Comparison of ENCODE assay signal across 23 cellular contexts in genomic region chr10:79282388-79282787, GRCh38.
A peak's percentile ranks its signal among the peaks of the same experiment; 100 is the strongest.
DNase-seq lines count a peak whose midpoint lies in the region; ATAC-seq and TF ChIP-seq lines count a peak whose summit lies in the region.
"Had no signal": no experiment of that assay in that cellular context is flagged by ENCODE, and none has a peak within 500 bp of the region (broad histone marks: within the 10 kb centered on the region; RNA-seq: fewer than 3 reads in every experiment).

No MANE protein-coding gene starts in this region.

- H3K27ac Mint-ChIP-seq in activated naive CD8-positive, alpha-beta T cell = peak overlapping the region; percentile 34
- H3K27ac Mint-ChIP-seq in activated naive CD8-positive, alpha-beta T cell treated with anti-CD3 and anti-CD28 coated beads for 36 hours = no peak overlapping the region
- H3K27ac Mint-ChIP-seq in stimulated activated naive B cell treated with anti-CD40 and anti-IgM and Interleukin-4, amounts not matched to agents 10 μg/mL and 1 μg/mL and 100 μg/mL, for 72 hours = peak overlapping the region; percentile 65
- H3K27ac Mint-ChIP-seq: activated naive CD8-positive, alpha-beta T cell treated with anti-CD3 and anti-CD28 coated beads, Interleukin-2, amount 50 U/mL, for 24 hours had no signal

- WGBS in thyroid gland, 2 donors = 84 to 92% methylated on average over 10 to 11 of the region's 11 CpGs

- intact Hi-C loops in lower lobe of right lung (cut with DNase I) = no loop called here
- intact Hi-C loops in thyroid gland (cut with DNase I) = no loop called here

- no peaks in the 10 kb centered on the region for H3K27me3 Mint-ChIP-seq in activated naive CD8-positive, alpha-beta T cell
- H3K27me3 Mint-ChIP-seq in activated naive CD8-positive, alpha-beta T cell treated with anti-CD3 and anti-CD28 coated beads for 36 hours = no peaks in the 10 kb centered on the region
- H3K27me3 Mint-ChIP-seq in stimulated activated naive B cell treated with anti-CD40 and anti-IgM and Interleukin-4, amounts not matched to agents 10 μg/mL and 1 μg/mL and 100 μg/mL, for 72 hours = no peaks in the 10 kb centered on the region
- H3K27me3 Mint-ChIP-seq: activated naive CD8-positive, alpha-beta T cell treated with anti-CD3 and anti-CD28 coated beads, Interleukin-2, amount 50 U/mL, for 24 hours; natural killer cell treated with Interleukin-12 subunit alpha and Interleukin-12 subunit beta and Interleukin-15 and Interleukin-18, amount 100 ng/mL, for 72 hours had no signal

- TF ChIP-seq POLR2A in thyroid gland (IDR thresholded peaks at IDR 0.05) = no peak

- peaks cover 9% of the 10 kb centered on the region for H3K36me3 Mint-ChIP-seq in activated naive CD8-positive, alpha-beta T cell
- H3K36me3 Mint-ChIP-seq in activated naive CD8-positive, alpha-beta T cell treated with anti-CD3 and anti-CD28 coated beads for 36 hours = peaks cover 20% of the 10 kb centered on the region
- peaks cover 62 to 83% of the 10 kb centered on the region in 2 donors for H3K36me3 Mint-ChIP-seq in stimulated activated naive B cell treated with anti-CD40 and anti-IgM and Interleukin-4, amounts not matched to agents 10 μg/mL and 1 μg/mL and 100 μg/mL, for 72 hours
- H3K36me3 Mint-ChIP-seq: natural killer cell treated with Interleukin-12 subunit alpha and Interleukin-12 subunit beta and Interleukin-15 and Interleukin-18, amount 100 ng/mL, for 72 hours had no signal

- no peak for ATAC-seq in lower lobe of right lung
- ATAC-seq in stimulated activated naive B cell treated with anti-CD40 and anti-IgM and Interleukin-4, amounts not matched to agents 10 μg/mL and 1 μg/mL and 100 μg/mL, for 72 hours (replicated peaks) = no peak
- ATAC-seq in HG02938 (IDR thresholded peaks at IDR 0.05; ENCODE audit: unreplicated experiment) = no peak
- ATAC-seq: activated naive CD8-positive, alpha-beta T cell treated with anti-CD3 and anti-CD28 coated beads, Interleukin-2, amount 50 U/mL, for 24 hours; gastroesophageal sphincter; natural killer cell treated with Interleukin-12 subunit alpha and Interleukin-12 subunit beta and Interleukin-15 and Interleukin-18, amount 100 ng/mL, for 72 hours; Panc1; SK-N-SH treated with all-trans-retinoic acid at 6 μM for 48 hours had no signal

- TF ChIP-seq CTCF in lower lobe of right lung (IDR thresholded peaks at IDR 0.05) (no peak), thyroid gland (IDR thresholded peaks at IDR 0.05) (no peak), WERI-Rb-1 (IDR thresholded peaks at IDR 0.05; ENCODE audit: low read depth, low read length) (no peak)

- H3K4me3 Mint-ChIP-seq in activated naive CD8-positive, alpha-beta T cell = no peak overlapping the region
- no peak overlapping the region for H3K4me3 Mint-ChIP-seq in activated naive CD8-positive, alpha-beta T cell treated with anti-CD3 and anti-CD28 coated beads for 36 hours
- no peak overlapping the region for H3K4me3 Mint-ChIP-seq in stimulated activated naive B cell treated with anti-CD40 and anti-IgM and Interleukin-4, amounts not matched to agents 10 μg/mL and 1 μg/mL and 100 μg/mL, for 72 hours
- H3K4me3 Mint-ChIP-seq: activated naive CD8-positive, alpha-beta T cell treated with anti-CD3 and anti-CD28 coated beads, Interleukin-2, amount 50 U/mL, for 24 hours; natural killer cell treated with Interleukin-12 subunit alpha and Interleukin-12 subunit beta and Interleukin-15 and Interleukin-18, amount 100 ng/mL, for 72 hours had no signal

- no peak for DNase-seq in activated naive CD8-positive, alpha-beta T cell treated with anti-CD3 and anti-CD28 coated beads for 36 hours
- DNase-seq in SK-N-DZ (ENCODE audit: low spot score) (peak; percentile 50), lower lobe of right lung (no peak), thyroid gland (no peak), WERI-Rb-1 (no peak)
- DNase-seq in stimulated activated naive B cell treated with anti-CD40 and anti-IgM and Interleukin-4, amounts not matched to agents 10 μg/mL and 1 μg/mL and 100 μg/mL, for 72 hours = no peak
- DNase-seq: activated CD4-positive, alpha-beta T cell treated with anti-CD3 and anti-CD28 coated beads for 1 hour; activated naive CD8-positive, alpha-beta T cell treated with anti-CD3 and anti-CD28 coated beads, Interleukin-2, amount 50 U/mL, for 24 hours; DMS 273 treated with DMSO at 0.1 percent for 48 hours; erythroblast; Kasumi-1; kidney glomerular epithelial cell; mesendoderm; NCI-H1105; stimulated activated CD4-positive, alpha-beta T cell treated with anti-CD3 and anti-CD28 coated beads, Interleukin-12 subunit alpha, Interleukin-12 subunit beta, amount 100 ng/mL, for 4 hours; stimulated activated CD8-positive, alpha-beta memory T cell treated with anti-CD3 and anti-CD28 coated beads, Interleukin-4, amount 100 ng/mL, for 48 hours had no signal

- H3K4me3 ChIP-seq in lower lobe of right lung = no peak overlapping the region
- H3K4me3 ChIP-seq in thyroid gland (replicated peaks in 1 of 3) = no peak overlapping the region
- no peak overlapping the region for H3K4me3 ChIP-seq in WERI-Rb-1 (ENCODE audit: low read depth, low read length)
- H3K4me3 ChIP-seq: gastroesophageal sphincter, suprapubic skin had no signal

- peaks cover 31% of the 10 kb centered on the region for H3K4me1 Mint-ChIP-seq in activated naive CD8-positive, alpha-beta T cell (ENCODE audit: low read depth)
- peaks cover 35% of the 10 kb centered on the region for H3K4me1 Mint-ChIP-seq in activated naive CD8-positive, alpha-beta T cell treated with anti-CD3 and anti-CD28 coated beads for 36 hours
- H3K4me1 Mint-ChIP-seq in stimulated activated naive B cell treated with anti-CD40 and anti-IgM and Interleukin-4, amounts not matched to agents 10 μg/mL and 1 μg/mL and 100 μg/mL, for 72 hours = peaks cover 62 to 72% of the 10 kb centered on the region in 2 donors

- no peaks in the 10 kb centered on the region for H3K27me3 ChIP-seq in lower lobe of right lung (ENCODE audit: low read depth)
- no peaks in the 10 kb centered on the region for H3K27me3 ChIP-seq in thyroid gland
- no peaks in the 10 kb centered on the region for H3K27me3 ChIP-seq in WERI-Rb-1 (ENCODE audit: insufficient read depth, low read depth, severe bottlenecking)
- H3K27me3 ChIP-seq: gastroesophageal sphincter, suprapubic skin had no signal

- H3K4me1 ChIP-seq in lower lobe of right lung = peaks cover 36% of the 10 kb centered on the region
- H3K4me1 ChIP-seq in thyroid gland = peaks cover 0 to 21% of the 10 kb centered on the region in 2 donors

- H3K36me3 ChIP-seq in lower lobe of right lung (peaks cover 78% of the 10 kb centered on the region), thyroid gland (peaks cover 16 to 23% of the 10 kb centered on the region in 2 donors), WERI-Rb-1 (peaks cover 60% of the 10 kb centered on the region)

- peak overlapping the region; percentile 11 for H3K27ac ChIP-seq in lower lobe of right lung
- no peak overlapping the region for H3K27ac ChIP-seq in thyroid gland
- H3K27ac ChIP-seq in WERI-Rb-1 = no peak overlapping the region
- H3K27ac ChIP-seq: gastroesophageal sphincter, suprapubic skin had no signal

- H3K9me3 Mint-ChIP-seq in activated naive CD8-positive, alpha-beta T cell (ENCODE audit: low read depth) = no peaks in the 10 kb centered on the region
- H3K9me3 Mint-ChIP-seq in activated naive CD8-positive, alpha-beta T cell treated with anti-CD3 and anti-CD28 coated beads for 36 hours = no peaks in the 10 kb centered on the region
- H3K9me3 Mint-ChIP-seq in stimulated activated naive B cell treated with anti-CD40 and anti-IgM and Interleukin-4, amounts not matched to agents 10 μg/mL and 1 μg/mL and 100 μg/mL, for 72 hours = no peaks in the 10 kb centered on the region
- H3K9me3 Mint-ChIP-seq: activated naive CD8-positive, alpha-beta T cell treated with anti-CD3 and anti-CD28 coated beads, Interleukin-2, amount 50 U/mL, for 24 hours; natural killer cell treated with Interleukin-12 subunit alpha and Interleukin-12 subunit beta and Interleukin-15 and Interleukin-18, amount 100 ng/mL, for 72 hours had no signal

- H3K9me3 ChIP-seq in lower lobe of right lung (no peaks in the 10 kb centered on the region), thyroid gland (no peaks in the 10 kb centered on the region), WERI-Rb-1 (ENCODE audit: severe bottlenecking) (no peaks in the 10 kb centered on the region)
- H3K9me3 ChIP-seq: gastroesophageal sphincter, suprapubic skin had no signal
